In the genomic region with DNA sequence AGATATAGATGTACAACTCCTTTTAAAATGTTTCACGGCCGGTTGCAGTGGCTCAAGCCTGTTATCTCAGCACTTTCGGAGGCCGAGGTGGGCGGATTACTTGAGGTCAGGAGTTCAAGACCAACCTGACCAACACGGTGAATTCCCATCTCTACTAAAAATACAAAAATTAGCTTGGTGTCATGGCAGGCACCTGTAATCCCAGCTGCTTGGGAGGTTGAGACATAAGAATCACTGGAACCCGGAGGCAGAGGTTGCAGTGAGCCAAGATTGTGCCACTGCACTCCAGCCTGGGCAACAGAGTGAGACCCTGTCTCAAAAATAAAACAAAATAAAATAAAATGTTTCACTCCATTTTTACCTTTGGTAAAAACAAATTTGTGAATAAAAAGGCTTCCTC, we compare ENCODE assay signal across 8 cellular contexts. TPM values are rescaled to one million over a fixed set of nuclear protein-coding genes. Genes with fewer than 3 reads are reported as not detected.
DNase-seq lines count a peak whose midpoint lies in the region; ATAC-seq and TF ChIP-seq lines count a peak whose summit lies in the region.
"Not testable (repeated sequence)": the region's sequence is repeated elsewhere in the genome, so short reads cannot be mapped to it uniquely, and the experiment has no call there.

No MANE protein-coding gene starts in this region.

- peak overlapping the region in 2 of 3 donors; percentile 45 to 81 for H3K27ac Mint-ChIP-seq in CD4-positive, CD25-positive, alpha-beta regulatory T cell
- peak overlapping the region; percentile 97 for H3K27ac Mint-ChIP-seq in T-helper 17 cell
- H3K27ac Mint-ChIP-seq in activated T-helper 2 cell treated with anti-CD3 and anti-CD28 coated beads, Interferon-gamma antibody, Interleukin-2, Interleukin-4, amounts not matched to agents 10 μg/mL and 5 μg/mL and 100 μg/mL, durations not matched to agents 14 hours and 24 hours and 36 hours: peak overlapping the region; percentile 87
- H3K27ac Mint-ChIP-seq in central memory CD8-positive, alpha-beta T cell (ENCODE audit: low read depth): peak overlapping the region; percentile 29
- peak overlapping the region; percentile 89 to 92 for H3K27ac Mint-ChIP-seq in natural killer cell treated with Interleukin-12 subunit alpha and Interleukin-12 subunit beta and Interleukin-15 and Interleukin-18, amount 100 ng/mL, for 72 hours

- H3K4me3 ChIP-seq in CD4-positive, CD25-positive, alpha-beta regulatory T cell (ENCODE audit: low read depth, low read length); iPS-18a (ENCODE audit: low read length); transverse colon: not testable (repeated sequence)

- H3K4me1 Mint-ChIP-seq in CD4-positive, CD25-positive, alpha-beta regulatory T cell: peaks cover 11 to 30% (median 19%) of the 10 kb centered on the region in 4 donors
- peaks cover 22% of the 10 kb centered on the region for H3K4me1 Mint-ChIP-seq in T-helper 17 cell
- H3K4me1 Mint-ChIP-seq in activated T-helper 2 cell treated with anti-CD3 and anti-CD28 coated beads, Interferon-gamma antibody, Interleukin-2, Interleukin-4, amounts not matched to agents 10 μg/mL and 5 μg/mL and 100 μg/mL, durations not matched to agents 14 hours and 24 hours and 36 hours (ENCODE audit: low read depth): peaks cover 21% of the 10 kb centered on the region
- H3K4me1 Mint-ChIP-seq in central memory CD8-positive, alpha-beta T cell: peaks cover 25% of the 10 kb centered on the region
- H3K4me1 Mint-ChIP-seq in natural killer cell treated with Interleukin-12 subunit alpha and Interleukin-12 subunit beta and Interleukin-15 and Interleukin-18, amount 100 ng/mL, for 72 hours (ENCODE audit: low read depth in 2 of 2): peaks cover 27 to 36% of the 10 kb centered on the region in 2 donors

- not testable (repeated sequence) for H3K27me3 ChIP-seq in CD4-positive, CD25-positive, alpha-beta regulatory T cell (ENCODE audit: control insufficient read depth, insufficient read depth, low read length); iPS-18a (ENCODE audit: control insufficient read depth, insufficient read depth, low read length); transverse colon

- not testable (repeated sequence) for H3K4me3 Mint-ChIP-seq in CD4-positive, CD25-positive, alpha-beta regulatory T cell; T-helper 17 cell; activated T-helper 2 cell treated with anti-CD3 and anti-CD28 coated beads, Interferon-gamma antibody, Interleukin-2, Interleukin-4, amounts not matched to agents 10 μg/mL and 5 μg/mL and 100 μg/mL, durations not matched to agents 14 hours and 24 hours and 36 hours (ENCODE audit: low read depth); central memory CD8-positive, alpha-beta T cell; natural killer cell treated with Interleukin-12 subunit alpha and Interleukin-12 subunit beta and Interleukin-15 and Interleukin-18, amount 100 ng/mL, for 72 hours

- H3K9me3 Mint-ChIP-seq in CD4-positive, CD25-positive, alpha-beta regulatory T cell; activated T-helper 2 cell treated with anti-CD3 and anti-CD28 coated beads, Interferon-gamma antibody, Interleukin-2, Interleukin-4, amounts not matched to agents 10 μg/mL and 5 μg/mL and 100 μg/mL, durations not matched to agents 14 hours and 24 hours and 36 hours; central memory CD8-positive, alpha-beta T cell; natural killer cell treated with Interleukin-12 subunit alpha and Interleukin-12 subunit beta and Interleukin-15 and Interleukin-18, amount 100 ng/mL, for 72 hours: not testable (repeated sequence)

- not testable (repeated sequence) for H3K36me3 ChIP-seq in CD4-positive, CD25-positive, alpha-beta regulatory T cell (ENCODE audit: control insufficient read depth, insufficient read depth, low read length); KOPT-K1 (ENCODE audit: insufficient read depth, low read length); transverse colon
- peaks cover 13% of the 10 kb centered on the region for H3K36me3 ChIP-seq in iPS-18a (ENCODE audit: control insufficient read depth, low read depth, low read length)

- H3K27me3 Mint-ChIP-seq in CD4-positive, CD25-positive, alpha-beta regulatory T cell: peaks cover 15% of the 10 kb centered on the region
- not testable (repeated sequence) for H3K27me3 Mint-ChIP-seq in T-helper 17 cell; activated T-helper 2 cell treated with anti-CD3 and anti-CD28 coated beads, Interferon-gamma antibody, Interleukin-2, Interleukin-4, amounts not matched to agents 10 μg/mL and 5 μg/mL and 100 μg/mL, durations not matched to agents 14 hours and 24 hours and 36 hours (ENCODE audit: low read depth); central memory CD8-positive, alpha-beta T cell; natural killer cell treated with Interleukin-12 subunit alpha and Interleukin-12 subunit beta and Interleukin-15 and Interleukin-18, amount 100 ng/mL, for 72 hours

- 63 to 80% methylated on average over 7 of the region's 7 CpGs for WGBS in transverse colon (ENCODE audit: low coverage in 1 of 2), 2 donors

- H3K4me1 ChIP-seq in CD4-positive, CD25-positive, alpha-beta regulatory T cell (ENCODE audit: control insufficient read depth, insufficient read depth, low read length, poor library complexity, severe bottlenecking): peaks cover 14% of the 10 kb centered on the region
- H3K4me1 ChIP-seq in iPS-18a (ENCODE audit: control insufficient read depth, low read depth, low read length): peaks cover 31% of the 10 kb centered on the region
- peaks cover 0 to 30% (median 20%) of the 10 kb centered on the region in 4 donors for H3K4me1 ChIP-seq in transverse colon

- H3K9ac ChIP-seq in iPS-18a (ENCODE audit: low read length): peak overlapping the region; percentile 20

- not testable (repeated sequence) for H3K36me3 Mint-ChIP-seq in CD4-positive, CD25-positive, alpha-beta regulatory T cell; T-helper 17 cell (ENCODE audit: low read depth); central memory CD8-positive, alpha-beta T cell (ENCODE audit: insufficient read depth); natural killer cell treated with Interleukin-12 subunit alpha and Interleukin-12 subunit beta and Interleukin-15 and Interleukin-18, amount 100 ng/mL, for 72 hours
- H3K36me3 Mint-ChIP-seq in activated T-helper 2 cell treated with anti-CD3 and anti-CD28 coated beads, Interferon-gamma antibody, Interleukin-2, Interleukin-4, amounts not matched to agents 10 μg/mL and 5 μg/mL and 100 μg/mL, durations not matched to agents 14 hours and 24 hours and 36 hours (ENCODE audit: low read depth): peaks cover 29% of the 10 kb centered on the region

- not testable (repeated sequence) for DNase-seq in CD4-positive, CD25-positive, alpha-beta regulatory T cell; T-helper 17 cell; activated T-helper 2 cell treated with anti-CD3 and anti-CD28 coated beads, Interferon-gamma antibody, Interleukin-2, Interleukin-4, amounts not matched to agents 10 μg/mL and 5 μg/mL and 100 μg/mL, durations not matched to agents 14 hours and 24 hours and 36 hours (ENCODE audit: low spot score); central memory CD8-positive, alpha-beta T cell (ENCODE audit: low spot score in 2 of 2); natural killer cell treated with Interleukin-12 subunit alpha and Interleukin-12 subunit beta and Interleukin-15 and Interleukin-18, amount 100 ng/mL, for 72 hours (ENCODE audit: low spot score); transverse colon

- in situ Hi-C loops in transverse colon (cut with MboI; ENCODE audit: low pct_ligation_motif_present in 1 of 4, low pct_unique_long_range_greater_than_20kb in 1 of 4, low sequenced_read_pairs in 3 of 4): not testable (repeated sequence)

- not testable (repeated sequence) for TF ChIP-seq POLR2A in transverse colon (IDR thresholded peaks at IDR 0.05)

- H3K27ac ChIP-seq in CD4-positive, CD25-positive, alpha-beta regulatory T cell (ENCODE audit: insufficient read depth, low read length, poor library complexity, severe bottlenecking): peak overlapping the region; percentile 55
- H3K27ac ChIP-seq in KOPT-K1 (ENCODE audit: low read depth, low read length, poor library complexity, severe bottlenecking) (peak overlapping the region; percentile 93), iPS-18a (ENCODE audit: low read length) (peak overlapping the region; percentile 3), transverse colon (peak overlapping the region; percentile 6 to 96 (median 92))

- ATAC-seq in CD4-positive, CD25-positive, alpha-beta regulatory T cell (ENCODE audit: low read depth in 2 of 2); T-helper 17 cell; central memory CD8-positive, alpha-beta T cell (replicated peaks; ENCODE audit: extremely low read depth, poor library complexity, severe bottlenecking); natural killer cell treated with Interleukin-12 subunit alpha and Interleukin-12 subunit beta and Interleukin-15 and Interleukin-18, amount 100 ng/mL, for 72 hours: not testable (repeated sequence)

- H3K9me3 ChIP-seq in CD4-positive, CD25-positive, alpha-beta regulatory T cell (ENCODE audit: control insufficient read depth in 2 of 2, low read length in 2 of 2); KOPT-K1 (ENCODE audit: insufficient read depth, low read length, poor library complexity, severe bottlenecking); T-helper 17 cell (ENCODE audit: control insufficient read depth, low read length, poor library complexity, severe bottlenecking); iPS-18a (ENCODE audit: control insufficient read depth, low read depth, low read length); transverse colon: not testable (repeated sequence)

- TF ChIP-seq CTCF in transverse colon (IDR thresholded peaks at IDR 0.05): not testable (repeated sequence)

- TF ChIP-seq EP300 in transverse colon (IDR thresholded peaks at IDR 0.05; ENCODE audit: low read depth): not testable (repeated sequence)

- intact Hi-C loops in activated T-helper 2 cell treated with anti-CD3 and anti-CD28 coated beads, Interferon-gamma antibody, Interleukin-2, Interleukin-4, amounts not matched to agents 10 μg/mL and 5 μg/mL and 100 μg/mL, durations not matched to agents 14 hours and 24 hours and 36 hours (cut with micrococcal nuclease): loop anchor here (10.0 kb wide), 1 partner anchor 628 kb away; a partner anchor contains a TSS
- intact Hi-C loops in transverse colon (cut with DNase I; ENCODE audit: low total_unique reads): not testable (repeated sequence)

RNA-seq across cellular contexts. Expression of a gene that starts 5.1 kb away (rescaled TPM):
- 0.52 TPM for total RNA-seq in CD4-positive, CD25-positive, alpha-beta regulatory T cell
- polyA plus RNA-seq in CD4-positive, CD25-positive, alpha-beta regulatory T cell: 1 to 10 TPM in 1 of 4 donors, under 1 TPM in 2, not detected in 1; 0.03 to 1.0 (median 0.25) TPM
- total RNA-seq in T-helper 17 cell (1 to 10 TPM; 3.7 to 3.9 TPM), transverse colon (10 to 100 TPM in 3 of 4 donors, 1 to 10 TPM in 1; 3.4 to 25.9 (median 11.4) TPM)
- total RNA-seq in activated T-helper 2 cell treated with anti-CD3 and anti-CD28 coated beads, Interferon-gamma antibody, Interleukin-2, Interleukin-4, amounts not matched to agents 10 μg/mL and 5 μg/mL and 100 μg/mL, durations not matched to agents 14 hours and 24 hours and 36 hours: 15.0 and 17.4 TPM in 2 replicates
- total RNA-seq in natural killer cell treated with Interleukin-12 subunit alpha and Interleukin-12 subunit beta and Interleukin-15 and Interleukin-18, amount 100 ng/mL, for 72 hours: 10 to 100 TPM; 20.2 to 26.5 TPM

Comparison
In these comparisons a context has a peak if more than half of its experiments do, and no peak if none do; other contexts are left out.
1. H3K27ac ChIP-seq: peak in every context shown above with its lines; median percentile 93 in KOPT-K1; 92 in transverse colon; 55 in CD4-positive, CD25-positive, alpha-beta regulatory T cell; 3 in iPS-18a.
2. H3K27ac Mint-ChIP-seq: peak in every context shown above with its lines; median percentile 97 in T-helper 17 cell; 90 in natural killer cell treated with Interleukin-12 subunit alpha and Interleukin-12 subunit beta and Interleukin-15 and Interleukin-18, amount 100 ng/mL, for 72 hours; 87 in activated T-helper 2 cell treated with anti-CD3 and anti-CD28 coated beads, Interferon-gamma antibody, Interleukin-2, Interleukin-4, amounts not matched to agents 10 μg/mL and 5 μg/mL and 100 μg/mL, durations not matched to agents 14 hours and 24 hours and 36 hours; 63 in CD4-positive, CD25-positive, alpha-beta regulatory T cell; 29 in central memory CD8-positive, alpha-beta T cell.